Comparison of ENCODE assay signal across 25 cellular contexts in genomic region chr22:39679652-39680051, GRCh38.
"Had no signal": no experiment of that assay in that cellular context is flagged by ENCODE, and none has a peak within 500 bp of the region (broad histone marks: within the 10 kb centered on the region; RNA-seq: fewer than 3 reads in every experiment).

No MANE protein-coding gene starts in this region.

- H3K27ac Mint-ChIP-seq: dendritic cell treated with granulocyte-macrophage colony-stimulating factor and Interleukin-4, amounts not matched to agents 40 ng/mL and 50 ng/mL, for 4 days; effector memory CD8-positive, alpha-beta T cell; endodermal cell had no signal

- H3K4me1 Mint-ChIP-seq: endodermal cell had no signal

- ATAC-seq: effector memory CD8-positive, alpha-beta T cell; esophagus mucosa; foreskin keratinocyte; gastrocnemius medialis; gastroesophageal sphincter; heart left ventricle; heart right ventricle had no signal

- H3K9me3 ChIP-seq: colonic mucosa, esophagus muscularis mucosa, esophagus squamous epithelium, gastrocnemius medialis, gastroesophageal sphincter, heart left ventricle, heart right ventricle had no signal

- H3K27ac ChIP-seq: colonic mucosa, coronary artery, dorsolateral prefrontal cortex, epithelial cell of prostate, esophagus muscularis mucosa, esophagus squamous epithelium, foreskin keratinocyte, gastrocnemius medialis, gastroesophageal sphincter, heart left ventricle, heart right ventricle had no signal

- H3K9me3 Mint-ChIP-seq: dendritic cell treated with granulocyte-macrophage colony-stimulating factor and Interleukin-4, amounts not matched to agents 40 ng/mL and 50 ng/mL, for 4 days; effector memory CD8-positive, alpha-beta T cell; endodermal cell had no signal

- H3K4me3 Mint-ChIP-seq: dendritic cell treated with granulocyte-macrophage colony-stimulating factor and Interleukin-4, amounts not matched to agents 40 ng/mL and 50 ng/mL, for 4 days; effector memory CD8-positive, alpha-beta T cell; endodermal cell had no signal

- H3K27me3 ChIP-seq: colonic mucosa had no signal

- H3K36me3 ChIP-seq: colonic mucosa, esophagus muscularis mucosa, esophagus squamous epithelium, gastrocnemius medialis, gastroesophageal sphincter, heart left ventricle, heart right ventricle had no signal

- H3K4me3 ChIP-seq: colonic mucosa, coronary artery, dorsolateral prefrontal cortex, esophagus muscularis mucosa, esophagus squamous epithelium, gastrocnemius medialis, gastroesophageal sphincter, heart left ventricle, heart right ventricle had no signal

- H3K4me1 ChIP-seq: colonic mucosa, esophagus muscularis mucosa, esophagus squamous epithelium, gastrocnemius medialis, gastroesophageal sphincter, heart left ventricle, heart right ventricle had no signal

- DNase-seq: colonic mucosa; cortex of kidney; dermis blood vessel endothelial cell; dorsolateral prefrontal cortex; effector CD4-positive, alpha-beta T cell; effector CD8-positive, alpha-beta T cell; effector memory CD4-positive, alpha-beta T cell; effector memory CD8-positive, alpha-beta T cell; endodermal cell; erythroblast; esophagus squamous epithelium; foreskin fibroblast; foreskin keratinocyte; foreskin melanocyte; gastrocnemius medialis; glutamatergic neuron; head of caudate nucleus; heart left ventricle; heart right ventricle had no signal
